ENCODE assay signal across 1 cellular context in genomic region chr17:1206016-1206787, GRCh38.
TF ChIP-seq lines count a peak whose summit lies in the region.

No MANE protein-coding gene starts in this region.

TF ChIP-seq in K562, 482 proteins besides CTCF, POLR2A, EP300 and RAD21 (continued from another document):
- TF ChIP-seq ZBTB34 (CRISPR knock-in tag; IDR thresholded peaks at IDR 0.05), result no peak
- TF ChIP-seq CBX1 (IDR thresholded peaks at IDR 0.05; ENCODE audit: low read depth), result no peak
- TF ChIP-seq SREBF2 (CRISPR knock-in tag; IDR thresholded peaks at IDR 0.05), result no peak
- no peak for TF ChIP-seq CBX3 (IDR thresholded peaks at IDR 0.05; ENCODE audit: borderline replicate concordance in 1 of 2, low read length in 2 of 2)
